ENCODE assay signal across 8 cellular contexts in the genomic region with DNA sequence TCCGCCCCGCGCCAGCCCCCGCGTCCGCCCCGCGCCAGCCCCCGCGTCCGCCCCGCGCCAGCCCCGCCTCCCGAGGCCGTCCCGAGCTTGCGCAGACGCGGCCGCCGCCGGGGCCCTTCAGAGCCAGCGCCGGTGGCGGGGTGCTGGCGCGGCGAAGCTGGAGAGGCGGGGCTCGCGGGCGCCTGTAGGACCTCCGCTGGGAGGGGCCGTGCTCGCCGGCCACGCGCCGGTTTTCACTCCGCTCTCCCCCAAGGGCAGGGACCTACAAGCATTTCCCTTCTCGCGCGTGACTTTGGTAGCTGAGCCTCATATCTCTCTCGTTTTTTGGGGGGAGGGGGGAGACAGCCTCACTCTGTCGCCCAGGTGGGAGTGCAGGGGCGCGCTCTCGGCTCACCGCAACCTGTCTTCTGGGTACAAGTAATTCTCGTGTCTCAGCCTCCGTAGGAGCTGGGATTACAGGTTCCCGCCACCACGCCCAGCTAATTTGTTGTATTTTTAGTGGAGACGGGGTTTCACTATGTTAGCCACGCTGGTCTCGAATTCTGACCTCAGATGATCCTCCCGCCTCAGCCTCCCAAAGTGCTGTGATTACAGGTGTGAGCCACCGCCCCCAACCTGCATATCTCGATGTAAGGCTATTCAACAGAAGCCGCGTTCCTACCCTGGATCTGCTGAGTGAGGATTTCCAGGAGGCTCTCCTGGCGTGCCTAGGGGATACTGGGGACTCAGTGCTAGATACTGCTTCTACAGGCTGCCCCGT. TPM values are rescaled to one million over a fixed set of nuclear protein-coding genes. Genes with fewer than 3 reads are reported as not detected.
A peak's percentile ranks its signal among the peaks of the same experiment; 100 is the strongest.
DNase-seq lines count a peak whose midpoint lies in the region; ATAC-seq and TF ChIP-seq lines count a peak whose summit lies in the region.

ZNF514 (minus strand) TSS at position 159 of the 760 bp plus-strand sequence. CDS start 6,595 bp downstream, outside the sequence.

- peak within 1 kb of the TSS; percentile 76 to 90 (median 84) for H3K9ac ChIP-seq in BLaER1 treated with 17β-estradiol and CSF1 and Interleukin-3, amounts not matched to agents 10 nM and 100 nM

- DNase-seq in NOMO-1 treated with dmso at 0.1 percent for 144 hours (lab: John Stamatoyannopoulos, UW; ENCODE audit: unreplicated experiment) (peak; percentile 67), activated T-cell treated with anti-CD3 and anti-CD28 coated beads for 1 hour (ENCODE audit: low read depth) (peak; percentile 62), epithelial cell of esophagus (ENCODE audit: low read depth) (peak; percentile 78)
- DNase-seq in stimulated activated CD8-positive, alpha-beta memory T cell treated with anti-CD3 and anti-CD28 coated beads, Interleukin-15, amount 100 ng/mL, for 48 hours (ENCODE audit: low read depth in 2 of 2), result peak; percentile 62 to 71

- H3K27ac ChIP-seq in BLaER1 treated with 17β-estradiol and CSF1 and Interleukin-3, amounts not matched to agents 10 nM and 100 nM, result peak within 1 kb of the TSS; percentile 70 to 84 (median 79)

- H3K4me1 ChIP-seq in BLaER1 treated with 17β-estradiol and CSF1 and Interleukin-3, amounts not matched to agents 10 nM and 100 nM, result peaks cover 25 to 35% (median 29%) of the 10 kb centered on the region in 10 experiments
- H3K4me1 ChIP-seq in mononuclear cell (ENCODE audit: insufficient read depth, low read length), result peaks cover 17% of the 10 kb centered on the region

- peak; percentile 90 for ATAC-seq in GM19351 (IDR thresholded peaks at IDR 0.05; ENCODE audit: unreplicated experiment)
- peak; percentile 78 for ATAC-seq in HG03457 (IDR thresholded peaks at IDR 0.05; ENCODE audit: unreplicated experiment)

- H3K27me3 ChIP-seq in BLaER1 treated with 17β-estradiol and CSF1 and Interleukin-3, amounts not matched to agents 10 nM and 100 nM, result no peaks in the 10 kb centered on the region
- no peaks in the 10 kb centered on the region for H3K27me3 ChIP-seq in mononuclear cell (ENCODE audit: insufficient read depth, low read length)

- peaks cover 21 to 40% (median 35%) of the 10 kb centered on the region in 11 experiments for H3K9me3 ChIP-seq in BLaER1 treated with 17β-estradiol and CSF1 and Interleukin-3, amounts not matched to agents 10 nM and 100 nM (replicated peaks in 1 of 11)
- H3K9me3 ChIP-seq in mononuclear cell (ENCODE audit: low read depth, low read length), result no peaks in the 10 kb centered on the region

- TF ChIP-seq CTCF in epithelial cell of esophagus (IDR thresholded peaks at IDR 0.05; ENCODE audit: insufficient read depth, low read depth, low read length, missing control alignments), result no peak

- H4K20me1 ChIP-seq in BLaER1 treated with 17β-estradiol and CSF1 and Interleukin-3, amounts not matched to agents 10 nM and 100 nM, result no peaks in the 10 kb centered on the region

- peaks cover 22 to 34% (median 25%) of the 10 kb centered on the region in 11 experiments for H3K36me3 ChIP-seq in BLaER1 treated with 17β-estradiol and CSF1 and Interleukin-3, amounts not matched to agents 10 nM and 100 nM

- peak within 1 kb of the TSS; percentile 61 to 83 (median 76) for H3K4me3 ChIP-seq in BLaER1 treated with 17β-estradiol and CSF1 and Interleukin-3, amounts not matched to agents 10 nM and 100 nM
- H3K4me3 ChIP-seq in epithelial cell of esophagus (ENCODE audit: low read length) (peak within 1 kb of the TSS; percentile 74), mononuclear cell (ENCODE audit: low read length) (peak within 1 kb of the TSS; percentile 58)

- H3K4me2 ChIP-seq in BLaER1 treated with 17β-estradiol and CSF1 and Interleukin-3, amounts not matched to agents 10 nM and 100 nM, result peak within 1 kb of the TSS; percentile 93 to 100 (median 98)

RNA-seq across cellular contexts. Expression of gene ZNF514, which starts in this region (rescaled TPM):
- 6.9 TPM for total RNA-seq in mononuclear cell

Comparison
In these comparisons a context has a peak if more than half of its experiments do, and no peak if none do; other contexts are left out.
1. Peak in every context shown above with its lines: DNase-seq, ATAC-seq, H3K4me3 ChIP-seq and H3K27ac ChIP-seq.